ENCODE assay signal across 1 cellular context in the genomic region with DNA sequence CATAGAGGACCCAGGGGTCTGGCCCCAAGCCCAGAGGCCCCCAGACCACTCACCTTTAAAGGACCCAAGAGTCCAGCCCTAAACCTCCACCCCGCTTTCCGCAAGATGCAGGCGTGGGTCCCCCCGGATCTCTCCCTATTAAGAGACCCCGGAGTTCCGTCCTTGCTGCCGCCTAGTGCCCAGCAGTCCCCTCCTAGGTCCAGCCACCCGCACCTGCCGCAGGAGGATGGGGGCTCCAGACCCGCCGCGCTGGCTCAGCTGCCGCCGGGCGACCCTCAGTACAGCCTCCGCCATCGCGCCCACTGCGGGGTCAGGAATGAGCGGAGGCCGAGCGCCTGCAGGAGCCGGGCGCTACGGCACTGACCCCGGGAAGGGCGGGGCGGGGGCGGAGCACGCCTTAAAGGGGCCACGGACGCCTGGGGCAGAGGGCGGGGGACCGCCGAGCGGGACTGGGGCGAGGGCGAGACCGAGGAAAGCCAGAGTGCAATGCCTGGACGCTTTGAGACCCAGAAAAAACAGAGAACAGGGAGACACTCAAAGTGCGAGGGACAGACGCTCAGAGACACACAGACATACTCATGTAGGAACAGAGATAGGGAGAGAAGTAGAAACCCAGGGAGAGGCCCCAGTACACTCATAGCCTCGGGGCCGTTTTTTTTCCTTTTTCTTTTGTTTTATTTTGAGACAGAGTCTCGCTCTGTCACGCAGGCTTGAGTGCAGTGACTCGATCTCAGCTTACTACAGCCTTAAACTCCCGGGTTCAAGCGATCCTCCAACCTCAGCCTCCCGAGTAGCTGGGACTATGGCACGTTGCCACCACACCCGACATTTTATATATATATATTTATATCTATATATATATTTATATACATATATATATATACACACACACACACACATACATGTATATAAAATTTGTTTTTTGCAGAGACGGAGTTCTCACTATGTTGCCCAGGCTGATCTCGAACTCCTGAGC.
TF ChIP-seq lines count a peak whose summit lies in the region.

A gene with protein sequence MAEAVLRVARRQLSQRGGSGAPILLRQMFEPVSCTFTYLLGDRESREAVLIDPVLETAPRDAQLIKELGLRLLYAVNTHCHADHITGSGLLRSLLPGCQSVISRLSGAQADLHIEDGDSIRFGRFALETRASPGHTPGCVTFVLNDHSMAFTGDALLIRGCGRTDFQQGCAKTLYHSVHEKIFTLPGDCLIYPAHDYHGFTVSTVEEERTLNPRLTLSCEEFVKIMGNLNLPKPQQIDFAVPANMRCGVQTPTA (minus strand): TSS at position 318 of the 976 bp plus-strand sequence. CDS start 24 bp downstream, at position 294.

TF ChIP-seq in neural cell, 6 proteins besides CTCF, POLR2A, EP300 and RAD21 (continued from another document):
- TF ChIP-seq, protein P1, sequence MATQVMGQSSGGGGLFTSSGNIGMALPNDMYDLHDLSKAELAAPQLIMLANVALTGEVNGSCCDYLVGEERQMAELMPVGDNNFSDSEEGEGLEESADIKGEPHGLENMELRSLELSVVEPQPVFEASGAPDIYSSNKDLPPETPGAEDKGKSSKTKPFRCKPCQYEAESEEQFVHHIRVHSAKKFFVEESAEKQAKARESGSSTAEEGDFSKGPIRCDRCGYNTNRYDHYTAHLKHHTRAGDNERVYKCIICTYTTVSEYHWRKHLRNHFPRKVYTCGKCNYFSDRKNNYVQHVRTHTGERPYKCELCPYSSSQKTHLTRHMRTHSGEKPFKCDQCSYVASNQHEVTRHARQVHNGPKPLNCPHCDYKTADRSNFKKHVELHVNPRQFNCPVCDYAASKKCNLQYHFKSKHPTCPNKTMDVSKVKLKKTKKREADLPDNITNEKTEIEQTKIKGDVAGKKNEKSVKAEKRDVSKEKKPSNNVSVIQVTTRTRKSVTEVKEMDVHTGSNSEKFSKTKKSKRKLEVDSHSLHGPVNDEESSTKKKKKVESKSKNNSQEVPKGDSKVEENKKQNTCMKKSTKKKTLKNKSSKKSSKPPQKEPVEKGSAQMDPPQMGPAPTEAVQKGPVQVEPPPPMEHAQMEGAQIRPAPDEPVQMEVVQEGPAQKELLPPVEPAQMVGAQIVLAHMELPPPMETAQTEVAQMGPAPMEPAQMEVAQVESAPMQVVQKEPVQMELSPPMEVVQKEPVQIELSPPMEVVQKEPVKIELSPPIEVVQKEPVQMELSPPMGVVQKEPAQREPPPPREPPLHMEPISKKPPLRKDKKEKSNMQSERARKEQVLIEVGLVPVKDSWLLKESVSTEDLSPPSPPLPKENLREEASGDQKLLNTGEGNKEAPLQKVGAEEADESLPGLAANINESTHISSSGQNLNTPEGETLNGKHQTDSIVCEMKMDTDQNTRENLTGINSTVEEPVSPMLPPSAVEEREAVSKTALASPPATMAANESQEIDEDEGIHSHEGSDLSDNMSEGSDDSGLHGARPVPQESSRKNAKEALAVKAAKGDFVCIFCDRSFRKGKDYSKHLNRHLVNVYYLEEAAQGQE (IDR thresholded peaks at IDR 0.05; ENCODE audit: borderline replicate concordance): peak; percentile 17
- no peak for TF ChIP-seq EZH2 (IDR thresholded peaks at IDR 0.05; ENCODE audit: borderline replicate concordance, insufficient read depth, low read length, poor library complexity, severe bottlenecking)
